In the genomic region with DNA sequence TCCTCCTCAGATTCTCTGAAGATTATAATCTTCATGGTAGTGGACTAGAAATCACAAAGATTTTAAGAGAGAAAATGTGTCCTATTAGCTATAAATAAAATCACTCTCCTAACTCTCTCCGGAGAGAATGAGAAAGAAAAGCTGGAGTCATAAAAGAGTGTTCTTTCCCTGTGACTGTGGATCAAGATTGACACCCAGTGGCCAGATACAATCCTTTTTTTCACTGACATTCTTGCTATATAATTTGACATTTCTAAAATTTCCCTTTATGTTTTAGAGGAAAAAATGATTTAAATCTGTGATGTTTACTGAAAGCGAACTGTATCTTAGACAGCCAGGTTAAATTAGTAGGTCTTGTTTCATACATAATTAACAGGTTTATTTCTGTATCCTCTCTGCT, we compare ENCODE assay signal across 10 cellular contexts. TPM values are rescaled to one million over a fixed set of nuclear protein-coding genes. Genes with fewer than 3 reads are reported as not detected.
A peak's percentile ranks its signal among the peaks of the same experiment; 100 is the strongest.
DNase-seq lines count a peak whose midpoint lies in the region; ATAC-seq and TF ChIP-seq lines count a peak whose summit lies in the region.
"Had no signal": no experiment of that assay in that cellular context is flagged by ENCODE, and none has a peak within 500 bp of the region (broad histone marks: within the 10 kb centered on the region; RNA-seq: fewer than 3 reads in every experiment).

No MANE protein-coding gene starts in this region.

- H3K27ac ChIP-seq in body of pancreas = no peak overlapping the region
- no peak overlapping the region for H3K27ac ChIP-seq in mesendoderm (ENCODE audit: low read depth, low read length)
- H3K27ac ChIP-seq in gastroesophageal sphincter = no peak overlapping the region
- H3K27ac ChIP-seq: transverse colon had no signal

- no peak overlapping the region for H3K4me3 Mint-ChIP-seq in stimulated activated naive B cell treated with anti-CD40 and anti-IgM and Interleukin-4, amounts not matched to agents 10 μg/mL and 1 μg/mL and 100 μg/mL, for 72 hours
- H3K4me3 Mint-ChIP-seq: activated T-helper 1 cell treated with anti-CD3 and anti-CD28 coated beads, Interleukin-12 subunit alpha, Interleukin-12 subunit beta, Interleukin-2, Interleukin-4 antibody, amounts not matched to agents 30 ng/mL and 10 ng/mL and 1 ng/mL, durations not matched to agents 14 hours and 24 hours and 36 hours had no signal

- H3K9me3 ChIP-seq in body of pancreas (no peaks in the 10 kb centered on the region), gastroesophageal sphincter (no peaks in the 10 kb centered on the region)
- H3K9me3 ChIP-seq: transverse colon had no signal

- H3K36me3 Mint-ChIP-seq in stimulated activated naive B cell treated with anti-CD40 and anti-IgM and Interleukin-4, amounts not matched to agents 10 μg/mL and 1 μg/mL and 100 μg/mL, for 72 hours = no peaks in the 10 kb centered on the region

- H3K9me3 Mint-ChIP-seq in stimulated activated naive B cell treated with anti-CD40 and anti-IgM and Interleukin-4, amounts not matched to agents 10 μg/mL and 1 μg/mL and 100 μg/mL, for 72 hours = peaks cover 0 to 3% of the 10 kb centered on the region in 2 donors
- H3K9me3 Mint-ChIP-seq: activated T-helper 1 cell treated with anti-CD3 and anti-CD28 coated beads, Interleukin-12 subunit alpha, Interleukin-12 subunit beta, Interleukin-2, Interleukin-4 antibody, amounts not matched to agents 30 ng/mL and 10 ng/mL and 1 ng/mL, durations not matched to agents 14 hours and 24 hours and 36 hours had no signal

- H3K27me3 ChIP-seq in body of pancreas (no peaks in the 10 kb centered on the region), mesendoderm (ENCODE audit: insufficient read depth, low read length, poor library complexity) (no peaks in the 10 kb centered on the region), gastroesophageal sphincter (peaks cover 5% of the 10 kb centered on the region)
- H3K27me3 ChIP-seq: transverse colon had no signal

- H3K36me3 ChIP-seq in body of pancreas (replicated peaks in 1 of 2; ENCODE audit: insufficient read depth in 1 of 2, low read depth in 2 of 2) (no peaks in the 10 kb centered on the region), mesendoderm (ENCODE audit: control insufficient read depth, insufficient read depth, low read length) (no peaks in the 10 kb centered on the region), gastroesophageal sphincter (no peaks in the 10 kb centered on the region)
- H3K36me3 ChIP-seq: transverse colon had no signal

- no peak overlapping the region for H4K5ac ChIP-seq in mesendoderm (ENCODE audit: low read length)

- TF ChIP-seq EP300 in gastroesophageal sphincter (IDR thresholded peaks at IDR 0.05) = no peak

- peaks cover 11 to 18% of the 10 kb centered on the region in 2 donors for H3K27me3 Mint-ChIP-seq in stimulated activated naive B cell treated with anti-CD40 and anti-IgM and Interleukin-4, amounts not matched to agents 10 μg/mL and 1 μg/mL and 100 μg/mL, for 72 hours

- 48 to 57% methylated on average over 2 of the region's 2 CpGs for WGBS in body of pancreas, 2 donors
- no CpG with 5 or more reads among the region's 2 CpGs for WGBS in mesendoderm (ENCODE audit: extremely low coverage, insufficient coverage, low lambda C conversion rate)
- 32 to 41% methylated on average over 2 of the region's 2 CpGs for WGBS in gastroesophageal sphincter (ENCODE audit: low coverage in 1 of 2), 2 donors

- no peak overlapping the region for H3K4ac ChIP-seq in mesendoderm (ENCODE audit: low read depth, low read length)

- TF ChIP-seq CTCF in LNCAP (IDR thresholded peaks at IDR 0.05) (peak; percentile 49), body of pancreas (IDR thresholded peaks at IDR 0.05) (peak in 4 of 7 experiments; percentile 9 to 20 (median 12)), gastroesophageal sphincter (IDR thresholded peaks at IDR 0.05) (peak in 1 of 4 experiments; percentile 12)

- H3K4me1 ChIP-seq in body of pancreas (no peaks in the 10 kb centered on the region), mesendoderm (ENCODE audit: control insufficient read depth, low read depth, low read length) (peaks cover 10% of the 10 kb centered on the region), gastroesophageal sphincter (no peaks in the 10 kb centered on the region)
- H3K4me1 ChIP-seq: transverse colon had no signal

- no peak overlapping the region for H3K27ac Mint-ChIP-seq in stimulated activated naive B cell treated with anti-CD40 and anti-IgM and Interleukin-4, amounts not matched to agents 10 μg/mL and 1 μg/mL and 100 μg/mL, for 72 hours
- H3K27ac Mint-ChIP-seq: activated T-helper 1 cell treated with anti-CD3 and anti-CD28 coated beads, Interleukin-12 subunit alpha, Interleukin-12 subunit beta, Interleukin-2, Interleukin-4 antibody, amounts not matched to agents 30 ng/mL and 10 ng/mL and 1 ng/mL, durations not matched to agents 14 hours and 24 hours and 36 hours had no signal

- H3K4me2 ChIP-seq in mesendoderm (ENCODE audit: low read length) = no peak overlapping the region

- H2BK5ac ChIP-seq in mesendoderm (ENCODE audit: low read length) = no peak overlapping the region

- no peak overlapping the region for H3K56ac ChIP-seq in mesendoderm (ENCODE audit: low read length)

- no peaks in the 10 kb centered on the region for H3K79me1 ChIP-seq in mesendoderm (ENCODE audit: low read length)

- H3K23ac ChIP-seq in mesendoderm (ENCODE audit: low read length) = no peak overlapping the region

- H2AK5ac ChIP-seq in mesendoderm (ENCODE audit: low read length) = no peak overlapping the region

- DNase-seq in DMS53 treated with DMSO at 0.1 percent for 48 hours (lab: John Stamatoyannopoulos, UW; ENCODE audit: unreplicated experiment) (peak; percentile 51), body of pancreas (no peak), mesendoderm (peak; percentile 30), DMS79 (lab: John Stamatoyannopoulos, UW) (no peak), NCI-H446 (lab: John Stamatoyannopoulos, UW) (no peak)
- DNase-seq in stimulated activated naive B cell treated with anti-CD40 and anti-IgM and Interleukin-4, amounts not matched to agents 10 μg/mL and 1 μg/mL and 100 μg/mL, for 72 hours = no peak
- DNase-seq: transverse colon had no signal

- no peak overlapping the region for H4K8ac ChIP-seq in mesendoderm (ENCODE audit: low read depth, low read length)

- H3K4me1 Mint-ChIP-seq in stimulated activated naive B cell treated with anti-CD40 and anti-IgM and Interleukin-4, amounts not matched to agents 10 μg/mL and 1 μg/mL and 100 μg/mL, for 72 hours = no peaks in the 10 kb centered on the region

- H2BK120ac ChIP-seq in mesendoderm (ENCODE audit: low read depth, low read length) = no peak overlapping the region

- no peak overlapping the region for H3K9ac ChIP-seq in mesendoderm (ENCODE audit: low read length)

- no peak for ATAC-seq in body of pancreas
- ATAC-seq in stimulated activated naive B cell treated with anti-CD40 and anti-IgM and Interleukin-4, amounts not matched to agents 10 μg/mL and 1 μg/mL and 100 μg/mL, for 72 hours (replicated peaks) = no peak
- ATAC-seq in gastroesophageal sphincter = no peak

- H3K79me2 ChIP-seq in mesendoderm (ENCODE audit: control insufficient read depth, insufficient read depth, low read length) = no peaks in the 10 kb centered on the region

- intact Hi-C loops in body of pancreas (cut with DNase I) = no loop called here

- H3K18ac ChIP-seq in mesendoderm (ENCODE audit: low read length) = no peak overlapping the region

- TF ChIP-seq POLR2A in body of pancreas (IDR thresholded peaks at IDR 0.05) (no peak), gastroesophageal sphincter (IDR thresholded peaks at IDR 0.05) (no peak)

- H2BK15ac ChIP-seq in mesendoderm (replicated peaks; ENCODE audit: low read depth) = no peak overlapping the region

- no peak overlapping the region for H3K4me3 ChIP-seq in body of pancreas
- H3K4me3 ChIP-seq in mesendoderm (ENCODE audit: low read length) = no peak overlapping the region
- no peak overlapping the region for H3K4me3 ChIP-seq in gastroesophageal sphincter
- H3K4me3 ChIP-seq: transverse colon had no signal

RNA-seq across cellular contexts. Expression of gene LRP2, which starts 35.4 kb away (rescaled TPM):
- under 1 TPM in 1 of 2 donors, not detected in 1; under 0.01 TPM for total RNA-seq in body of pancreas
- polyA plus RNA-seq in mesendoderm (2013, experiment 1 of 2) = 2.0 TPM
- polyA plus RNA-seq in mesendoderm (2013, experiment 2 of 2) = 2.0 TPM
- not detected for total RNA-seq in gastroesophageal sphincter
- total RNA-seq: transverse colon had no signal

Comparison
In these comparisons a context has a peak if more than half of its experiments do, and no peak if none do; other contexts are left out.
1. DNase-seq: peak in DMS53 treated with DMSO at 0.1 percent for 48 hours (single experiment) and mesendoderm (single experiment); none in body of pancreas (0 of 4), stimulated activated naive B cell treated with anti-CD40 and anti-IgM and Interleukin-4, amounts not matched to agents 10 μg/mL and 1 μg/mL and 100 μg/mL, for 72 hours (single experiment), DMS79 (single experiment) and NCI-H446 (0 of 2).